In genomic region chr10:113386005-113386404, GRCh38 we compare ENCODE assay signal across 16 cellular contexts.
DNase-seq lines count a peak whose midpoint lies in the region; ATAC-seq and TF ChIP-seq lines count a peak whose summit lies in the region.
"Had no signal": no experiment of that assay in that cellular context is flagged by ENCODE, and none has a peak within 500 bp of the region (broad histone marks: within the 10 kb centered on the region; RNA-seq: fewer than 3 reads in every experiment).

No MANE protein-coding gene starts in this region.

- H3K9me2 ChIP-seq in HCT116 (ENCODE audit: insufficient read depth), result no peaks in the 10 kb centered on the region

- intact Hi-C loops in HCT116 (cut with micrococcal nuclease), result loop anchor here (5.0 to 10.0 kb wide), 7 partner anchors 136 to 941 kb away; partner anchors contain the start of genes VTI1A and ZDHHC6

- H2AFZ ChIP-seq in HCT116 (ENCODE audit: low read depth, low read length, poor library complexity, severe bottlenecking), result peak overlapping the region; percentile 79

- TF ChIP-seq CTCF in HCT116 (IDR thresholded peaks at IDR 0.05 in 2 of 3, conservative IDR thresholded peaks at IDR 0.05 in 1 of 3; ENCODE audit: borderline replicate concordance in 1 of 3, insufficient read depth in 1 of 3, low read depth in 2 of 3, low read length in 2 of 3), result no peak

- TF ChIP-seq RAD21 in HCT116 (IDR thresholded peaks at IDR 0.05; ENCODE audit: low read depth), result no peak

- H3K27ac ChIP-seq in HCT116 (ENCODE audit: low read depth, low read length), result no peak overlapping the region
- H3K27ac ChIP-seq in subcutaneous abdominal adipose tissue (ENCODE audit: low read depth, low read length), result peak overlapping the region; percentile 83
- H3K27ac ChIP-seq: SJSA1 had no signal

- peak overlapping the region; percentile 55 for H3K4me2 ChIP-seq in HCT116 (ENCODE audit: low read length)

- no peaks in the 10 kb centered on the region for H3K9me3 ChIP-seq in HCT116 (ENCODE audit: control insufficient read depth in 1 of 2, insufficient read depth in 1 of 2, low read depth in 1 of 2, low read length in 2 of 2)
- no peaks in the 10 kb centered on the region for H3K9me3 ChIP-seq in adipocyte (ENCODE audit: control insufficient read depth, low read length)
- no peaks in the 10 kb centered on the region for H3K9me3 ChIP-seq in subcutaneous abdominal adipose tissue (ENCODE audit: control insufficient read depth in 5 of 5, low read length in 5 of 5)
- H3K9me3 ChIP-seq: SJSA1 had no signal

- BruUV-seq in HCT116 (replicated peaks; lab: Mats Ljungman, UMichigan), result no TSS peak

- H3K4me1 ChIP-seq in HCT116 (ENCODE audit: control insufficient read depth in 1 of 2, insufficient read depth in 2 of 2, low read length in 2 of 2) (peaks cover 16 to 22% of the 10 kb centered on the region in 2 experiments), adipocyte (ENCODE audit: control insufficient read depth, insufficient read depth, low read length) (peaks cover 62% of the 10 kb centered on the region), subcutaneous abdominal adipose tissue (ENCODE audit: control insufficient read depth in 5 of 5, insufficient read depth in 5 of 5, low read length in 5 of 5) (peaks cover 3 to 44% (median 40%) of the 10 kb centered on the region in 5 donors)

- CTCF ChIA-PET in HCT116 (lab: Charles Lee), result interaction anchor here (0.7 to 2.7 kb wide), 18 partner anchors 11 to 923 kb away, joined by 3 to 57 read pairs (median 4); no protein-coding TSS in a partner anchor

- H3K27me3 ChIP-seq in HCT116 (ENCODE audit: insufficient read depth, low read length) (peaks cover 3% of the 10 kb centered on the region; the same call in 1 of the 2 replicates), adipocyte (replicated peaks; ENCODE audit: control insufficient read depth, insufficient read depth, low read length) (peaks cover 8% of the 10 kb centered on the region), subcutaneous abdominal adipose tissue (ENCODE audit: control insufficient read depth in 5 of 5, insufficient read depth in 4 of 5, low read length in 5 of 5) (no peaks in the 10 kb centered on the region)
- H3K27me3 ChIP-seq: SJSA1 had no signal

- POLR2A ChIA-PET in HCT116 (lab: Charles Lee), result no interaction called here

- H3K9ac ChIP-seq in HCT116 (ENCODE audit: low read length), result no peak overlapping the region
- peak overlapping the region; percentile 70 for H3K9ac ChIP-seq in adipocyte (ENCODE audit: low read length)
- no peak overlapping the region for H3K9ac ChIP-seq in subcutaneous abdominal adipose tissue (ENCODE audit: low read length in 5 of 5)

- ATAC-seq in HCT116 (peak; percentile 29; the same call in 1 of the 2 replicates), GM19467 (IDR thresholded peaks at IDR 0.05; ENCODE audit: unreplicated experiment) (no peak), GM18867 (IDR thresholded peaks at IDR 0.05; ENCODE audit: unreplicated experiment) (no peak), HG03139 (IDR thresholded peaks at IDR 0.05; ENCODE audit: unreplicated experiment) (no peak)

- H4K20me1 ChIP-seq in HCT116 (ENCODE audit: insufficient read depth), result no peaks in the 10 kb centered on the region

- H3K4me3 ChIP-seq in HCT116 (replicated peaks in 1 of 2; ENCODE audit: low read depth in 1 of 2, low read length in 2 of 2), result no peak overlapping the region
- peak overlapping the region; percentile 75 for H3K4me3 ChIP-seq in adipocyte (ENCODE audit: low read length)
- H3K4me3 ChIP-seq in subcutaneous abdominal adipose tissue (ENCODE audit: low read depth in 1 of 5, low read length in 5 of 5), result peak overlapping the region in 1 of 5 donors; percentile 32
- H3K4me3 ChIP-seq: SJSA1 had no signal

- no peak for TF ChIP-seq POLR2A in HCT116 (IDR thresholded peaks at IDR 0.05; ENCODE audit: borderline replicate concordance, extremely low read depth, insufficient read depth, insufficient read length)

- peak; percentile 38 for DNase-seq in HCT116 (ENCODE audit: low read depth, low spot score)
- DNase-seq in adipocyte (ENCODE audit: low read depth), result peak; percentile 65
- DNase-seq in fibroblast of the conjunctiva (ENCODE audit: low read depth), result peak; percentile 4
- no peak for DNase-seq in NCI-H2107 (lab: John Stamatoyannopoulos, UW)
- DNase-seq: activated T-cell treated with anti-CD3 and anti-CD28 coated beads, Interleukin-2, amount 50 U/mL, for 72 hours; DND-41; kidney; NCI-H1417; NCI-H524 treated with DMSO at 0.1 percent for 48 hours; stimulated activated CD4-positive, alpha-beta T cell treated with anti-CD3 and anti-CD28 coated beads, Interleukin-2, amount 100 ng/mL, for 24 hours; stimulated activated naive CD4-positive, alpha-beta T cell treated with Interleukin-2 at 50 U/mL for 16 hours had no signal

- RAD21 ChIA-PET in HCT116 (lab: Charles Lee; ENCODE audit: low non-redundant PET in 1 of 2, low total read pairs in 2 of 2, uncharacterized antibody in 2 of 2, unreplicated experiment in 2 of 2), result interaction anchor here (1.4 to 1.7 kb wide), 3 partner anchors 169 to 177 kb away, joined by 10 to 12 read pairs (median 10); no protein-coding TSS in a partner anchor

- H3K36me3 ChIP-seq in HCT116 (ENCODE audit: control insufficient read depth in 1 of 2, insufficient read depth in 2 of 2, low read length in 2 of 2), result no peaks in the 10 kb centered on the region
- no peaks in the 10 kb centered on the region for H3K36me3 ChIP-seq in adipocyte (ENCODE audit: control insufficient read depth, insufficient read depth, low read length, severe bottlenecking)
- no peaks in the 10 kb centered on the region for H3K36me3 ChIP-seq in subcutaneous abdominal adipose tissue (ENCODE audit: control insufficient read depth in 5 of 5, insufficient read depth in 5 of 5, low read length in 5 of 5)
- H3K36me3 ChIP-seq: SJSA1 had no signal

- H3K79me2 ChIP-seq in HCT116 (ENCODE audit: insufficient read depth, low read length), result no peaks in the 10 kb centered on the region

TF ChIP-seq in HCT116, 20 proteins besides CTCF, POLR2A, EP300 and RAD21:
- TF ChIP-seq TCF7L2 (IDR thresholded peaks at IDR 0.05; ENCODE audit: borderline replicate concordance, extremely low read depth, insufficient read depth, insufficient read length) (peak; percentile 18), ZFX (IDR thresholded peaks at IDR 0.05) (no peak), JUND (IDR thresholded peaks at IDR 0.05) (peak; percentile 61), ATF3 (IDR thresholded peaks at IDR 0.05) (no peak), CBX3 (IDR thresholded peaks at IDR 0.05; ENCODE audit: low read depth) (peak; percentile 54; the same call in 1 of the 2 replicates), CEBPB (IDR thresholded peaks at IDR 0.05; ENCODE audit: low read depth) (no peak), SP1 (IDR thresholded peaks at IDR 0.05; ENCODE audit: low read depth) (peak; percentile 42), EZH2 (IDR thresholded peaks at IDR 0.05) (no peak), REST (IDR thresholded peaks at IDR 0.05; ENCODE audit: low read depth) (no peak), ELF1 (IDR thresholded peaks at IDR 0.05; ENCODE audit: borderline replicate concordance, low read depth) (no peak), FOSL1 (IDR thresholded peaks at IDR 0.05; ENCODE audit: low read depth) (peak; percentile 79), ZNF274 (IDR thresholded peaks at IDR 0.05; ENCODE audit: low read depth, low read length) (no peak)
